In the genomic region with DNA sequence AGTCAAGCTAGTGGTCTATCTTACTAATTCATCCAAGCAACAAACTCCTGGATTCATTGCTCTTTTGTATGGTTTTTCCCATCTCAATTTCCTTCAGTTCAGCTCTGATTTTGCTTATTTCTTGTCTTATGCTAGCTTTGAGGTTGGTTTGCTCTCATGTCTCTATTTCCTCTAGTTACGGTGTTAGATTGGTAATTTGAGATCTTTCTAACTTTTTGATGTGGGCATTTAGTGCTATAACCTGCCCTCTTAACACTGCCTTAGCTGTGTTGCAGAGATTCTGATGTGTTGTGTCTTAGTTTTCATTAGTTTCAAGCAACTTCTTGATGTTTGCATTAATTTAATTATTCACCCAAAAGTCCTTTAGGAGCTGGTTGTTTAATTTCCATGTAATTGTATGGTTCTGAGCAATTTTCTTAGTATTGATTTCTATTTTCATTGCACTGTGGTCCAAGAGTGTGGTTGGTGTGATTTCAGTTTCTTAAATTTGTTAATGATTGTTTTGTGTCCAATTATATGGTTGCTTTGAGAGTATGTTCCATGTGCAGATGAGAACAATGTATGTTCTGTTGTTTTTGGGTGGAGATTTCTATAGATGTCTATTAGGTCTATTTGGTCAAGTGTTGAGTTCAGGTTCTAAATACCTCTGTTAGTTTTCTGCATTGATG, we compare ENCODE assay signal across 18 cellular contexts.
DNase-seq lines count a peak whose midpoint lies in the region; ATAC-seq and TF ChIP-seq lines count a peak whose summit lies in the region.
"Had no signal": no experiment of that assay in that cellular context is flagged by ENCODE, and none has a peak within 500 bp of the region (broad histone marks: within the 10 kb centered on the region; RNA-seq: fewer than 3 reads in every experiment).

No MANE protein-coding gene starts in this region.

- H3K36me3 ChIP-seq in DND-41 (ENCODE audit: insufficient read depth, low read length): no peaks in the 10 kb centered on the region
- H3K36me3 ChIP-seq: stomach had no signal

- H3K27ac ChIP-seq in DND-41 (ENCODE audit: low read length): no peak overlapping the region
- H3K27ac ChIP-seq: hepatocyte, SK-N-MC, stomach had no signal

- H4K20me1 ChIP-seq in DND-41 (ENCODE audit: insufficient read depth, low read length): no peaks in the 10 kb centered on the region

- H3K36me3 Mint-ChIP-seq in activated T-helper 17 cell treated with anti-CD3 and anti-CD28 coated beads, Interleukin-2, amount 50 U/mL, for 72 hours (ENCODE audit: low read depth): no peaks in the 10 kb centered on the region

- peak overlapping the region; percentile 7 for H3K27ac Mint-ChIP-seq in activated T-helper 17 cell treated with anti-CD3 and anti-CD28 coated beads, Interleukin-2, amount 50 U/mL, for 72 hours
- H3K27ac Mint-ChIP-seq: nephron had no signal

- no peaks in the 10 kb centered on the region for H3K9me3 ChIP-seq in DND-41 (ENCODE audit: insufficient read depth, low read length, severe bottlenecking)
- H3K9me3 ChIP-seq: stomach had no signal

- H3K4me3 Mint-ChIP-seq in activated T-helper 17 cell treated with anti-CD3 and anti-CD28 coated beads, Interleukin-2, amount 50 U/mL, for 72 hours: peak overlapping the region; percentile 1
- H3K4me3 Mint-ChIP-seq: nephron had no signal

- peaks cover 13% of the 10 kb centered on the region for H3K4me1 Mint-ChIP-seq in activated T-helper 17 cell treated with anti-CD3 and anti-CD28 coated beads, Interleukin-2, amount 50 U/mL, for 72 hours
- H3K4me1 Mint-ChIP-seq: nephron had no signal

- H3K27me3 ChIP-seq in DND-41 (ENCODE audit: insufficient read depth, low read length, poor library complexity): no peaks in the 10 kb centered on the region
- H3K27me3 ChIP-seq: hepatocyte, stomach had no signal

- H3K4me1 ChIP-seq in DND-41 (ENCODE audit: insufficient read depth, low read length): peaks cover 12% of the 10 kb centered on the region
- H3K4me1 ChIP-seq: stomach had no signal

- H3K4me2 ChIP-seq in DND-41 (ENCODE audit: insufficient read depth, low read length): no peak overlapping the region
- H3K4me2 ChIP-seq: hepatocyte had no signal

- H3K9ac ChIP-seq in DND-41 (ENCODE audit: low read depth, low read length): no peak overlapping the region

- no peaks in the 10 kb centered on the region for H3K79me2 ChIP-seq in DND-41 (ENCODE audit: insufficient read depth, low read length)
- H3K79me2 ChIP-seq: hepatocyte had no signal

- no peak overlapping the region for H3K4me3 ChIP-seq in DND-41 (ENCODE audit: low read depth in 1 of 2, low read length in 2 of 2)
- H3K4me3 ChIP-seq: hepatocyte, SK-N-MC, stomach had no signal

- no peaks in the 10 kb centered on the region for H3K27me3 Mint-ChIP-seq in activated T-helper 17 cell treated with anti-CD3 and anti-CD28 coated beads, Interleukin-2, amount 50 U/mL, for 72 hours

- DNase-seq in DND-41 (no peak), NCI-H2081 treated with DMSO at 0.1 percent for 48 hours (lab: John Stamatoyannopoulos, UW) (no peak)
- DNase-seq in activated CD4-positive, CD25-positive, alpha-beta regulatory T cell (lab: John Stamatoyannopoulos, UW): no peak
- DNase-seq: activated CD4-positive, CD25-positive, alpha-beta regulatory T cell treated with anti-CD3 and anti-CD28 coated beads, Interleukin-2, amount 50 U/mL, for 72 hours; activated gamma-delta T cell; mesenchymal stem cell; MV-4-11; NCI-H187; NK-92 treated with Interleukin-12 subunit alpha and Interleukin-12 subunit beta, amount 100 ng/mL, for 24 hours; posterior cingulate gyrus; stomach had no signal

- ATAC-seq in DND-41 (ENCODE audit: insufficient read depth, low read depth) (0 out of 3 replicates have a peak, but pooled peaks have one; percentile 49), GM19395 (IDR thresholded peaks at IDR 0.05; ENCODE audit: unreplicated experiment) (peak; percentile 77), HG02943 (IDR thresholded peaks at IDR 0.05; ENCODE audit: low read depth, unreplicated experiment) (peak; percentile 82), HG02610 (IDR thresholded peaks at IDR 0.05; ENCODE audit: unreplicated experiment) (no peak)
- ATAC-seq in activated T-helper 17 cell treated with anti-CD3 and anti-CD28 coated beads, Interleukin-2, amount 50 U/mL, for 72 hours (replicated peaks): no peak

- TF ChIP-seq CTCF in DND-41 (IDR thresholded peaks at IDR 0.05; ENCODE audit: borderline replicate concordance, extremely low read depth, low read length, poor library complexity, severe bottlenecking): no peak

- no peak overlapping the region for H2AFZ ChIP-seq in DND-41 (ENCODE audit: low read depth, low read length)
- H2AFZ ChIP-seq: hepatocyte had no signal

- peaks cover 6% of the 10 kb centered on the region for H3K9me3 Mint-ChIP-seq in activated T-helper 17 cell treated with anti-CD3 and anti-CD28 coated beads, Interleukin-2, amount 50 U/mL, for 72 hours
- H3K9me3 Mint-ChIP-seq: nephron had no signal

Comparison
In these comparisons a context has a peak if more than half of its experiments do, and no peak if none do; other contexts are left out.
1. ATAC-seq: peak in DND-41 (single experiment), GM19395 (single experiment) and HG02943 (single experiment); none in activated T-helper 17 cell treated with anti-CD3 and anti-CD28 coated beads, Interleukin-2, amount 50 U/mL, for 72 hours (single experiment) and HG02610 (single experiment).